In genomic region chr12:28963554-28963953, GRCh38 we compare ENCODE assay signal across 12 cellular contexts.
DNase-seq lines count a peak whose midpoint lies in the region; ATAC-seq, FAIRE-seq and TF ChIP-seq lines count a peak whose summit lies in the region.
"Had no signal": no experiment of that assay in that cellular context is flagged by ENCODE, and none has a peak within 500 bp of the region (broad histone marks: within the 10 kb centered on the region; RNA-seq: fewer than 3 reads in every experiment).

No MANE protein-coding gene starts in this region.

- H3K27ac ChIP-seq in AG04450 (ENCODE audit: low read depth, low read length) (no peak overlapping the region), foreskin keratinocyte (peak overlapping the region; percentile 49), small intestine (ENCODE audit: low read depth in 1 of 2, low read length in 1 of 2) (no peak overlapping the region)

- ATAC-seq in SK-N-SH treated with all-trans-retinoic acid at 6 μM for 48 hours (0 out of 3 replicates have a peak, but pooled peaks have one; percentile 40), foreskin keratinocyte (peak; percentile 50)
- ATAC-seq in stimulated activated naive B cell treated with anti-CD40 and anti-IgM and Interleukin-4, amounts not matched to agents 10 μg/mL and 1 μg/mL and 100 μg/mL, for 72 hours (replicated peaks): no peak
- ATAC-seq: naive thymus-derived CD4-positive, alpha-beta T cell had no signal

- POLR2A ChIA-PET in AG04450 (lab: Yijun Ruan, JAX): no interaction called here

- CTCF ChIA-PET in AG04450 (lab: Charles Lee): interaction anchor here (0.6 to 1.2 kb wide), 3 partner anchors 30 to 431 kb away, joined by 3 to 5 read pairs (median 3); no protein-coding TSS in a partner anchor

- FAIRE-seq in small intestine (lab: Jason Lieb, UNC): no peak

- peaks cover 0 to 2% of the 10 kb centered on the region in 2 donors for H3K9me3 Mint-ChIP-seq in stimulated activated naive B cell treated with anti-CD40 and anti-IgM and Interleukin-4, amounts not matched to agents 10 μg/mL and 1 μg/mL and 100 μg/mL, for 72 hours
- H3K9me3 Mint-ChIP-seq: dendritic cell treated with granulocyte-macrophage colony-stimulating factor and Interleukin-4, amounts not matched to agents 40 ng/mL and 50 ng/mL, for 4 days had no signal

- peak; percentile 47 for TF ChIP-seq CTCF in AG04450 (IDR thresholded peaks at IDR 0.05; ENCODE audit: low read depth, low read length)
- TF ChIP-seq CTCF in foreskin keratinocyte (conservative IDR thresholded peaks at IDR 0.05): peak; percentile 88

- WGBS in small intestine, 3 donors: 24 to 34% (median 24%) methylated on average over 2 of the region's 2 CpGs

- H3K9me3 ChIP-seq in AG04450 (ENCODE audit: control insufficient read depth, insufficient read depth, low read length) (no peaks in the 10 kb centered on the region), small intestine (ENCODE audit: control insufficient read depth, low read depth) (no peaks in the 10 kb centered on the region)

- H3K27ac Mint-ChIP-seq in stimulated activated naive B cell treated with anti-CD40 and anti-IgM and Interleukin-4, amounts not matched to agents 10 μg/mL and 1 μg/mL and 100 μg/mL, for 72 hours: no peak overlapping the region
- H3K27ac Mint-ChIP-seq: dendritic cell treated with granulocyte-macrophage colony-stimulating factor and Interleukin-4, amounts not matched to agents 40 ng/mL and 50 ng/mL, for 4 days; naive thymus-derived CD4-positive, alpha-beta T cell had no signal

- H3K27me3 ChIP-seq in AG04450 (ENCODE audit: control insufficient read depth, insufficient read depth, low read length) (no peaks in the 10 kb centered on the region), foreskin keratinocyte (no peaks in the 10 kb centered on the region), small intestine (ENCODE audit: control insufficient read depth in 2 of 2, insufficient read depth in 2 of 2, low read length in 2 of 2) (no peaks in the 10 kb centered on the region)

- H3K27me3 Mint-ChIP-seq in stimulated activated naive B cell treated with anti-CD40 and anti-IgM and Interleukin-4, amounts not matched to agents 10 μg/mL and 1 μg/mL and 100 μg/mL, for 72 hours: peaks cover 3 to 6% of the 10 kb centered on the region in 2 donors
- H3K27me3 Mint-ChIP-seq: dendritic cell treated with granulocyte-macrophage colony-stimulating factor and Interleukin-4, amounts not matched to agents 40 ng/mL and 50 ng/mL, for 4 days had no signal

- no peaks in the 10 kb centered on the region for H3K36me3 ChIP-seq in small intestine (ENCODE audit: control insufficient read depth in 2 of 2, insufficient read depth in 2 of 2, low read length in 2 of 2)

- DNase-seq in AG04450 (ENCODE audit: low read depth, low spot score) (no peak), H4 (ENCODE audit: low spot score) (peak; percentile 54), foreskin keratinocyte (peak in 1 of 2 donors; percentile 60), small intestine (no peak), middle frontal gyrus (ENCODE audit: extremely low spot score, low spot score) (no peak)
- DNase-seq in activated effector memory CD4-positive, alpha-beta T cell treated with Interleukin-2 at 50 U/mL for 16 hours: no peak
- DNase-seq in stimulated activated naive B cell treated with anti-CD40 and anti-IgM and Interleukin-4, amounts not matched to agents 10 μg/mL and 1 μg/mL and 100 μg/mL, for 72 hours: no peak
- DNase-seq: activated CD4-positive, alpha-beta T cell treated with anti-CD3 and anti-CD28 coated beads, Interleukin-2, amount 50 U/mL, for 48 hours; naive thymus-derived CD4-positive, alpha-beta T cell; stimulated activated CD8-positive, alpha-beta memory T cell treated with anti-CD3 and anti-CD28 coated beads, Interleukin-4, amount 100 ng/mL, for 48 hours had no signal

- no peaks in the 10 kb centered on the region for H3K4me1 Mint-ChIP-seq in stimulated activated naive B cell treated with anti-CD40 and anti-IgM and Interleukin-4, amounts not matched to agents 10 μg/mL and 1 μg/mL and 100 μg/mL, for 72 hours
- H3K4me1 Mint-ChIP-seq: naive thymus-derived CD4-positive, alpha-beta T cell had no signal

- H3K36me3 Mint-ChIP-seq in stimulated activated naive B cell treated with anti-CD40 and anti-IgM and Interleukin-4, amounts not matched to agents 10 μg/mL and 1 μg/mL and 100 μg/mL, for 72 hours: no peaks in the 10 kb centered on the region
- H3K36me3 Mint-ChIP-seq: naive thymus-derived CD4-positive, alpha-beta T cell had no signal

- no peak overlapping the region for H3K4me3 ChIP-seq in AG04450 (ENCODE audit: low read depth, low read length)
- no peak overlapping the region for H3K4me3 ChIP-seq in small intestine (ENCODE audit: low read depth in 1 of 2, low read length in 2 of 2)

- no peak overlapping the region for H3K4me3 Mint-ChIP-seq in stimulated activated naive B cell treated with anti-CD40 and anti-IgM and Interleukin-4, amounts not matched to agents 10 μg/mL and 1 μg/mL and 100 μg/mL, for 72 hours
- H3K4me3 Mint-ChIP-seq: dendritic cell treated with granulocyte-macrophage colony-stimulating factor and Interleukin-4, amounts not matched to agents 40 ng/mL and 50 ng/mL, for 4 days; naive thymus-derived CD4-positive, alpha-beta T cell had no signal

- H3K4me1 ChIP-seq in foreskin keratinocyte (peaks cover 32% of the 10 kb centered on the region), small intestine (ENCODE audit: control insufficient read depth in 2 of 2, insufficient read depth in 1 of 2, low read depth in 1 of 2, low read length in 1 of 2) (peaks cover 0 to 5% of the 10 kb centered on the region in 2 donors)

TF ChIP-seq in SK-N-SH treated with all-trans-retinoic acid at 6 μM for 48 hours, 23 proteins besides CTCF, POLR2A, EP300 and RAD21 (continues in another document):
- TF ChIP-seq CREB5 (CRISPR knock-in tag; IDR thresholded peaks at IDR 0.05; ENCODE audit: low read depth) (no peak), CSRNP3 (CRISPR knock-in tag; IDR thresholded peaks at IDR 0.05) (no peak), TCF4 (CRISPR knock-in tag; IDR thresholded peaks at IDR 0.05; ENCODE audit: borderline replicate concordance) (no peak), ESRRG (CRISPR knock-in tag; IDR thresholded peaks at IDR 0.05) (no peak), ZNF70 (CRISPR knock-in tag; IDR thresholded peaks at IDR 0.05) (no peak), BACH2 (CRISPR knock-in tag; IDR thresholded peaks at IDR 0.05; ENCODE audit: borderline replicate concordance) (no peak), GLIS3 (CRISPR knock-in tag; IDR thresholded peaks at IDR 0.05) (no peak), ZNF565 (CRISPR knock-in tag; conservative IDR thresholded peaks at IDR 0.05; ENCODE audit: low read depth) (no peak), RARB (CRISPR knock-in tag; IDR thresholded peaks at IDR 0.05) (no peak), ZNF8 (CRISPR knock-in tag; IDR thresholded peaks at IDR 0.05) (no peak), PATZ1 (CRISPR knock-in tag; IDR thresholded peaks at IDR 0.05; ENCODE audit: borderline replicate concordance) (no peak), OSR1 (CRISPR knock-in tag; IDR thresholded peaks at IDR 0.05) (no peak), TOX (CRISPR knock-in tag; IDR thresholded peaks at IDR 0.05; ENCODE audit: borderline replicate concordance) (no peak), SNAI2 (CRISPR knock-in tag; IDR thresholded peaks at IDR 0.05) (no peak)

Comparison
In these comparisons a context has a peak if more than half of its experiments do, and no peak if none do; other contexts are left out.
1. ATAC-seq: peak in SK-N-SH treated with all-trans-retinoic acid at 6 μM for 48 hours (single experiment) and foreskin keratinocyte (single experiment); none in stimulated activated naive B cell treated with anti-CD40 and anti-IgM and Interleukin-4, amounts not matched to agents 10 μg/mL and 1 μg/mL and 100 μg/mL, for 72 hours (0 of 2).